In genomic region chr3:72624656-72625055, GRCh38 we compare ENCODE assay signal across 10 cellular contexts.
DNase-seq lines count a peak whose midpoint lies in the region; ATAC-seq and TF ChIP-seq lines count a peak whose summit lies in the region.
"Had no signal": no experiment of that assay in that cellular context is flagged by ENCODE, and none has a peak within 500 bp of the region (broad histone marks: within the 10 kb centered on the region; RNA-seq: fewer than 3 reads in every experiment).

No MANE protein-coding gene starts in this region.

- ATAC-seq in PC-3 (no peak), HG02973 (IDR thresholded peaks at IDR 0.05; ENCODE audit: unreplicated experiment) (no peak)
- ATAC-seq: GM12878 had no signal

- no peak for TF ChIP-seq CTCF in CD14-positive monocyte (IDR thresholded peaks at IDR 0.05)
- TF ChIP-seq CTCF in PC-3 (conservative IDR thresholded peaks at IDR 0.05; ENCODE audit: low read depth, low read length): no peak
- no peak for TF ChIP-seq CTCF in endodermal cell (conservative IDR thresholded peaks at IDR 0.05)
- TF ChIP-seq CTCF in progenitor cell of endocrine pancreas (IDR thresholded peaks at IDR 0.05; ENCODE audit: unreplicated experiment): no peak

- no peaks in the 10 kb centered on the region for H3K36me3 ChIP-seq in PC-3 (ENCODE audit: low read depth, low read length)
- no peaks in the 10 kb centered on the region for H3K36me3 ChIP-seq in endodermal cell (ENCODE audit: control insufficient read depth, insufficient read depth, low read length)

- H3K79me2 ChIP-seq in PC-3 (ENCODE audit: low read length): no peaks in the 10 kb centered on the region

- no peaks in the 10 kb centered on the region for H3K9me2 ChIP-seq in PC-3 (replicated peaks; ENCODE audit: low read length)

- no peaks in the 10 kb centered on the region for H3F3A ChIP-seq in PC-3 (ENCODE audit: low read length, unreplicated experiment)

- H3K4me3 Mint-ChIP-seq in CD14-positive monocyte (no peak overlapping the region), endodermal cell (no peak overlapping the region), progenitor cell of endocrine pancreas (ENCODE audit: low read depth) (no peak overlapping the region)

- peak overlapping the region; percentile 72 for H3K27ac ChIP-seq in PC-3 (ENCODE audit: low read length)
- H3K27ac ChIP-seq in endodermal cell (ENCODE audit: low read depth, low read length): no peak overlapping the region

- CTCF ChIA-PET in PC-3 (lab: Charles Lee): no interaction called here

- no peaks in the 10 kb centered on the region for H3K9me3 Mint-ChIP-seq in CD14-positive monocyte
- H3K9me3 Mint-ChIP-seq in endodermal cell: no peaks in the 10 kb centered on the region
- H3K9me3 Mint-ChIP-seq in progenitor cell of endocrine pancreas (ENCODE audit: low read depth): peaks cover 3% of the 10 kb centered on the region

- peaks cover 44% of the 10 kb centered on the region for H3K4me1 Mint-ChIP-seq in CD14-positive monocyte
- peaks cover 21% of the 10 kb centered on the region for H3K4me1 Mint-ChIP-seq in endodermal cell
- H3K4me1 Mint-ChIP-seq in progenitor cell of endocrine pancreas (ENCODE audit: low read depth): peaks cover 28% of the 10 kb centered on the region

- H3K4me1 ChIP-seq in PC-3 (ENCODE audit: insufficient read depth, low read length) (peaks cover 45% of the 10 kb centered on the region), endodermal cell (ENCODE audit: control insufficient read depth, insufficient read depth, low read length) (peaks cover 10% of the 10 kb centered on the region)

- H3K27me3 ChIP-seq in PC-3 (ENCODE audit: low read length) (no peaks in the 10 kb centered on the region), endodermal cell (ENCODE audit: control insufficient read depth, insufficient read depth, low read length, poor library complexity, severe bottlenecking) (no peaks in the 10 kb centered on the region)

- H4K20me1 ChIP-seq in PC-3 (ENCODE audit: low read length): no peaks in the 10 kb centered on the region

- peak overlapping the region; percentile 49 for H3K4me2 ChIP-seq in PC-3 (ENCODE audit: low read length)

- H3K4me3 ChIP-seq in PC-3 (ENCODE audit: low read length) (no peak overlapping the region), endodermal cell (ENCODE audit: low read length) (peak overlapping the region; percentile 66)
- H3K4me3 ChIP-seq: GM12878 had no signal

- 96 to 100% methylated on average over 1 to 2 of the region's 2 CpGs for WGBS in endodermal cell (ENCODE audit: insufficient coverage in 1 of 2, insufficient read length in 1 of 2), 2 experiments

- no peak overlapping the region for H2AFZ ChIP-seq in PC-3 (ENCODE audit: low read length)

- H3K36me3 Mint-ChIP-seq in CD14-positive monocyte: peaks cover 0 to 4% of the 10 kb centered on the region in 2 donors
- no peaks in the 10 kb centered on the region for H3K36me3 Mint-ChIP-seq in endodermal cell (ENCODE audit: low read depth)
- H3K36me3 Mint-ChIP-seq in progenitor cell of endocrine pancreas (ENCODE audit: insufficient read depth): no peaks in the 10 kb centered on the region

- peaks cover 0 to 3% (median 0%) of the 10 kb centered on the region in 3 donors for H3K27me3 Mint-ChIP-seq in CD14-positive monocyte (ENCODE audit: low read depth in 3 of 3)
- no peaks in the 10 kb centered on the region for H3K27me3 Mint-ChIP-seq in endodermal cell (ENCODE audit: insufficient read depth)
- no peaks in the 10 kb centered on the region for H3K27me3 Mint-ChIP-seq in progenitor cell of endocrine pancreas

- no TSS peak for BruUV-seq in PC-3 (replicated peaks; lab: Mats Ljungman, UMichigan)

- no peak for DNase-seq in CD14-positive monocyte (ENCODE audit: low spot score)
- DNase-seq in PC-3: no peak
- DNase-seq in endodermal cell: no peak
- no peak for DNase-seq in progenitor cell of endocrine pancreas (ENCODE audit: low spot score, unreplicated experiment)
- DNase-seq in iPS-NIHi11 (ENCODE audit: low spot score): no peak
- DNase-seq: DMS79, HCEC 1CT, IMR-90 had no signal

- peak overlapping the region; percentile 30 to 96 (median 91) for H3K27ac Mint-ChIP-seq in CD14-positive monocyte
- peak overlapping the region; percentile 69 for H3K27ac Mint-ChIP-seq in endodermal cell
- H3K27ac Mint-ChIP-seq in progenitor cell of endocrine pancreas: peak overlapping the region; percentile 73

- intact Hi-C loops in CD14-positive monocyte (cut with micrococcal nuclease): loop anchor here (5.0 to 10.0 kb wide), 3 partner anchors 127 to 180 kb away; partner anchors contain the start of gene RYBP (in 1 of the 2)
- intact Hi-C loops in PC-3 (cut with micrococcal nuclease): no loop called here

- POLR2A ChIA-PET in PC-3 (lab: Charles Lee; ENCODE audit: unreplicated experiment): no interaction called here

- H3K9ac ChIP-seq in PC-3 (ENCODE audit: low read length): no peak overlapping the region
- H3K9ac ChIP-seq in endodermal cell (ENCODE audit: extremely low read depth, low read length, poor library complexity, severe bottlenecking): no peak overlapping the region

- H3K9me3 ChIP-seq in PC-3 (ENCODE audit: low read length) (no peaks in the 10 kb centered on the region), endodermal cell (ENCODE audit: control insufficient read depth, low read length) (no peaks in the 10 kb centered on the region)
